In genomic region chr18:31424383-31424988, GRCh38 we compare ENCODE assay signal across 9 cellular contexts. TPM values are rescaled to one million over a fixed set of nuclear protein-coding genes. Genes with fewer than 3 reads are reported as not detected.
A peak's percentile ranks its signal among the peaks of the same experiment; 100 is the strongest.
DNase-seq lines count a peak whose midpoint lies in the region; ATAC-seq and TF ChIP-seq lines count a peak whose summit lies in the region.
"Had no signal": no experiment of that assay in that cellular context is flagged by ENCODE, and none has a peak within 500 bp of the region (broad histone marks: within the 10 kb centered on the region; RNA-seq: fewer than 3 reads in every experiment).

No MANE protein-coding gene starts in this region.

- H3K4me3 Mint-ChIP-seq in naive thymus-derived CD4-positive, alpha-beta T cell: no peak overlapping the region

- no peak overlapping the region for H3K27ac Mint-ChIP-seq in naive thymus-derived CD4-positive, alpha-beta T cell

- no peaks in the 10 kb centered on the region for H3K36me3 Mint-ChIP-seq in naive thymus-derived CD4-positive, alpha-beta T cell

- H3K4me3 ChIP-seq in SJCRH30: no peak overlapping the region
- H3K4me3 ChIP-seq in naive thymus-derived CD4-positive, alpha-beta T cell (ENCODE audit: low read length): no peak overlapping the region

- peak; percentile 63 for TF ChIP-seq CTCF in C4-2B (conservative IDR thresholded peaks at IDR 0.05)

- no peaks in the 10 kb centered on the region for H3K4me1 Mint-ChIP-seq in naive thymus-derived CD4-positive, alpha-beta T cell

- no peaks in the 10 kb centered on the region for H3K4me1 ChIP-seq in SJCRH30
- no peaks in the 10 kb centered on the region for H3K4me1 ChIP-seq in naive thymus-derived CD4-positive, alpha-beta T cell (ENCODE audit: control insufficient read depth in 2 of 2, insufficient read depth in 2 of 2, low read length in 2 of 2)

- DNase-seq in SJCRH30 (peak; percentile 1 to 36), iPS DF 4.7 (ENCODE audit: extremely low read depth, low spot score) (peak; percentile 41), NCI-H1105 treated with DMSO at 0.1 percent for 48 hours (lab: John Stamatoyannopoulos, UW) (no peak)
- no peak for DNase-seq in stimulated activated naive CD4-positive, alpha-beta T cell treated with Interleukin-2 at 50 U/mL for 16 hours (lab: John Stamatoyannopoulos, UW)
- DNase-seq in naive thymus-derived CD4-positive, alpha-beta T cell: no peak

- ATAC-seq in GM18519 (IDR thresholded peaks at IDR 0.05; ENCODE audit: low FRiP score, unreplicated experiment): peak; percentile 57
- peak; percentile 90 for ATAC-seq in HG03342 (IDR thresholded peaks at IDR 0.05; ENCODE audit: unreplicated experiment)
- no peak for ATAC-seq in naive thymus-derived CD4-positive, alpha-beta T cell

- H3K27ac ChIP-seq in C4-2B: no peak overlapping the region
- H3K27ac ChIP-seq in SJCRH30: no peak overlapping the region
- no peak overlapping the region for H3K27ac ChIP-seq in naive thymus-derived CD4-positive, alpha-beta T cell (ENCODE audit: low read depth, low read length)

- peaks cover 0 to 6% (median 0%) of the 10 kb centered on the region in 11 donors for H3K9me3 Mint-ChIP-seq in naive thymus-derived CD4-positive, alpha-beta T cell

- H3K9me3 ChIP-seq in SJCRH30 (replicated peaks): no peaks in the 10 kb centered on the region
- no peaks in the 10 kb centered on the region for H3K9me3 ChIP-seq in naive thymus-derived CD4-positive, alpha-beta T cell (ENCODE audit: control insufficient read depth in 2 of 3, low read length in 3 of 3)

- intact Hi-C loops in naive thymus-derived CD4-positive, alpha-beta T cell (cut with micrococcal nuclease): no loop called here

- H3K27me3 ChIP-seq in SJCRH30: no peaks in the 10 kb centered on the region
- H3K27me3 ChIP-seq in naive thymus-derived CD4-positive, alpha-beta T cell (ENCODE audit: control insufficient read depth in 2 of 2, insufficient read depth in 2 of 2, low read length in 2 of 2): no peaks in the 10 kb centered on the region

- H3K36me3 ChIP-seq in SJCRH30: no peaks in the 10 kb centered on the region
- H3K36me3 ChIP-seq in naive thymus-derived CD4-positive, alpha-beta T cell (ENCODE audit: control insufficient read depth in 2 of 3, insufficient read depth in 3 of 3, low read length in 3 of 3): no peaks in the 10 kb centered on the region

- CTCF ChIA-PET in naive thymus-derived CD4-positive, alpha-beta T cell (lab: Charles Lee): no interaction called here

- POLR2A ChIA-PET in naive thymus-derived CD4-positive, alpha-beta T cell (lab: Charles Lee): no interaction called here

- peaks cover 0 to 5% (median 0%) of the 10 kb centered on the region in 5 donors for H3K27me3 Mint-ChIP-seq in naive thymus-derived CD4-positive, alpha-beta T cell

RNA-seq across cellular contexts. Expression of gene DSG3, which starts 23.1 kb away (rescaled TPM):
- not detected in 2 replicates for total RNA-seq in SJCRH30 (2014; rRNA removed; shearing (Covaris generic))
- not detected for total RNA-seq in naive thymus-derived CD4-positive, alpha-beta T cell
- not detected for polyA plus RNA-seq in naive thymus-derived CD4-positive, alpha-beta T cell
- total RNA-seq: subcutaneous adipose tissue had no signal

RNA-seq across cellular contexts. Expression of gene DSG4, which starts 47.9 kb away (rescaled TPM):
- not detected in 2 replicates for total RNA-seq in SJCRH30 (2014; rRNA removed; shearing (Covaris generic))
- not detected for total RNA-seq in naive thymus-derived CD4-positive, alpha-beta T cell
- polyA plus RNA-seq in naive thymus-derived CD4-positive, alpha-beta T cell: not detected
- total RNA-seq: subcutaneous adipose tissue had no signal

Comparison
In these comparisons a context has a peak if more than half of its experiments do, and no peak if none do; other contexts are left out.
1. DNase-seq: peak in SJCRH30 (2 of 2) and iPS DF 4.7 (single experiment); none in NCI-H1105 treated with DMSO at 0.1 percent for 48 hours (single experiment), stimulated activated naive CD4-positive, alpha-beta T cell treated with Interleukin-2 at 50 U/mL for 16 hours (single experiment) and naive thymus-derived CD4-positive, alpha-beta T cell (0 of 9).